Comparison of ENCODE assay signal across 9 cellular contexts in genomic region chr6:11921017-11921438, GRCh38.
DNase-seq lines count a peak whose midpoint lies in the region; ATAC-seq, FAIRE-seq and TF ChIP-seq lines count a peak whose summit lies in the region.
"Had no signal": no experiment of that assay in that cellular context is flagged by ENCODE, and none has a peak within 500 bp of the region (broad histone marks: within the 10 kb centered on the region; RNA-seq: fewer than 3 reads in every experiment).

No MANE protein-coding gene starts in this region.

- H3K9me3 ChIP-seq in HepG2 (ENCODE audit: low read length) (no peaks in the 10 kb centered on the region), testis (no peaks in the 10 kb centered on the region)

- H3K4me2 ChIP-seq in HepG2 (ENCODE audit: low read depth, low read length): no peak overlapping the region

- H3K27me3 ChIP-seq in HepG2 (ENCODE audit: control insufficient read depth in 1 of 2, insufficient read depth in 2 of 2, low read length in 2 of 2): no peaks in the 10 kb centered on the region; a peak in 1 of 5 replicates
- H3K27me3 ChIP-seq in testis: no peaks in the 10 kb centered on the region

- no peaks in the 10 kb centered on the region for H3K9me3 Mint-ChIP-seq in type B pancreatic cell

- H3K9ac ChIP-seq in HepG2 (ENCODE audit: insufficient read depth, low read depth, low read length): no peak overlapping the region

- POLR2A ChIA-PET in HepG2 (lab: Yijun Ruan, JAX): no interaction called here

- CTCF ChIA-PET in HepG2 (lab: Yijun Ruan, JAX; ENCODE audit: low intra/inter-chr PET ratio, low total read pairs): no interaction called here

- peak overlapping the region; percentile 46 for H3K27ac Mint-ChIP-seq in type B pancreatic cell

- H3K36me3 ChIP-seq in HepG2 (replicated peaks in 1 of 2; ENCODE audit: control insufficient read depth in 1 of 2, insufficient read depth in 2 of 2, low read length in 2 of 2) (no peaks in the 10 kb centered on the region), testis (ENCODE audit: low read depth, missing control alignments) (no peaks in the 10 kb centered on the region)

- TF ChIP-seq CTCF in HepG2 (CRISPR knock-in tag; IDR thresholded peaks at IDR 0.05) (no peak), type B pancreatic cell (conservative IDR thresholded peaks at IDR 0.05) (no peak), testis (IDR thresholded peaks at IDR 0.05) (no peak)

- FAIRE-seq in HepG2 (lab: Jason Lieb, UNC): no peak

- no peaks in the 10 kb centered on the region for H3K27me3 Mint-ChIP-seq in type B pancreatic cell

- H3K4me1 ChIP-seq in HepG2 (ENCODE audit: insufficient read depth, low read length) (no peaks in the 10 kb centered on the region), testis (no peaks in the 10 kb centered on the region)

- H3K36me3 Mint-ChIP-seq in type B pancreatic cell: no peaks in the 10 kb centered on the region

- H3K4me3 Mint-ChIP-seq in type B pancreatic cell: no peak overlapping the region

- no peak for TF ChIP-seq RAD21 in HepG2 (CRISPR knock-in tag; IDR thresholded peaks at IDR 0.05)

- no peaks in the 10 kb centered on the region for H4K20me1 ChIP-seq in HepG2 (ENCODE audit: insufficient read depth, low read length)

- TF ChIP-seq POLR2A in HepG2 (IDR thresholded peaks at IDR 0.05; ENCODE audit: insufficient read depth in 1 of 2, low read depth in 2 of 2, low read length in 2 of 2) (no peak), testis (IDR thresholded peaks at IDR 0.05) (no peak)

- 0% methylated on average over 1 of the region's 5 CpGs for WGBS in HepG2 (ENCODE audit: low lambda C conversion rate)
- WGBS in testis, 2 donors: 74 to 75% methylated on average over 5 of the region's 5 CpGs

- H3K4me3 ChIP-seq in HepG2 (replicated peaks in 1 of 3; ENCODE audit: insufficient read depth in 1 of 3, low read depth in 2 of 3, low read length in 3 of 3): no peak overlapping the region
- H3K4me3 ChIP-seq in testis: no peak overlapping the region

- no TSS peak for BruUV-seq in HepG2 (replicated peaks; lab: Mats Ljungman, UMichigan)

- no peaks in the 10 kb centered on the region for H3K79me2 ChIP-seq in HepG2 (ENCODE audit: insufficient read depth, low read length)

- intact Hi-C loops in HepG2 (cut with micrococcal nuclease; ENCODE audit: unreplicated experiment) (no loop called here), testis (cut with DNase I; ENCODE audit: low total_unique reads) (no loop called here)

- H2AFZ ChIP-seq in HepG2 (ENCODE audit: low read length): no peak overlapping the region

- DNase-seq in HT-29 (ENCODE audit: low spot score) (peak; percentile 9), cerebellar cortex (ENCODE audit: low spot score) (peak; percentile 16), HepG2 (ENCODE audit: low spot score) (no peak), type B pancreatic cell (ENCODE audit: extremely low spot score, unreplicated experiment) (no peak), NOMO-1 treated with DMSO at 0.1 percent for 48 hours (lab: John Stamatoyannopoulos, UW; ENCODE audit: unreplicated experiment) (no peak), testis (no peak)
- DNase-seq: NCI-H1694 treated with DMSO at 0.1 percent for 48 hours had no signal

- ATAC-seq in HepG2 (peak; percentile 56; the same call in 2 of the 3 replicates), GM21360 (IDR thresholded peaks at IDR 0.05; ENCODE audit: unreplicated experiment) (no peak), GM18520 (IDR thresholded peaks at IDR 0.05; ENCODE audit: unreplicated experiment) (no peak)

- H3K27ac ChIP-seq in HepG2 (ENCODE audit: extremely low read length, insufficient read depth, low read length) (no peak overlapping the region), testis (no peak overlapping the region)

- in situ Hi-C loops in HepG2 (cut with HindIII; ENCODE audit: extremely low pct_ligation_motif_present, low pct_unique_long_range_greater_than_20kb): no loop called here

- TF ChIP-seq EP300 in HepG2 (IDR thresholded peaks at IDR 0.05; ENCODE audit: low read depth in 2 of 2, low read length in 2 of 2) (no peak), HepG2 (CRISPR knock-in tag; IDR thresholded peaks at IDR 0.05; ENCODE audit: borderline replicate concordance) (no peak)

- peaks cover 19% of the 10 kb centered on the region for H3K4me1 Mint-ChIP-seq in type B pancreatic cell (ENCODE audit: unreplicated experiment)

TF ChIP-seq in HepG2, 621 proteins besides CTCF, POLR2A, EP300 and RAD21:
- TF ChIP-seq PBX2 (CRISPR knock-in tag; IDR thresholded peaks at IDR 0.05): no peak
- no peak for TF ChIP-seq NFKBIZ (CRISPR knock-in tag; IDR thresholded peaks at IDR 0.05)
- no peak for TF ChIP-seq CBX5 (CRISPR knock-in tag; IDR thresholded peaks at IDR 0.05; ENCODE audit: borderline replicate concordance)
- TF ChIP-seq ELF1 (CRISPR knock-in tag; IDR thresholded peaks at IDR 0.05): no peak
- TF ChIP-seq CEBPZ (IDR thresholded peaks at IDR 0.05; ENCODE audit: low read length): no peak
- TF ChIP-seq, protein P1, sequence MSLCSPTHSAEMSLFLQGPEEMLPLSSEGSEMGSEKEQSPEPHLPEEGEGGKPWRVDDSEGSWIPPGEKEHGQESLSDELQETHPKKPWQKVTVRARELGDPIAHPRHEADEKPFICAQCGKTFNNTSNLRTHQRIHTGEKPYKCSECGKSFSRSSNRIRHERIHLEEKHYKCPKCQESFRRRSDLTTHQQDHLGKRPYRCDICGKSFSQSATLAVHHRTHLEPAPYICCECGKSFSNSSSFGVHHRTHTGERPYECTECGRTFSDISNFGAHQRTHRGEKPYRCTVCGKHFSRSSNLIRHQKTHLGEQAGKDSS (CRISPR knock-in tag; IDR thresholded peaks at IDR 0.05; ENCODE audit: borderline replicate concordance, low read depth): no peak
- TF ChIP-seq ZNF564 (CRISPR knock-in tag; IDR thresholded peaks at IDR 0.05): no peak
- no peak for TF ChIP-seq MZF1 (CRISPR knock-in tag; IDR thresholded peaks at IDR 0.05; ENCODE audit: borderline replicate concordance)
- no peak for TF ChIP-seq ZBTB7A (CRISPR knock-in tag; IDR thresholded peaks at IDR 0.05)
- TF ChIP-seq ZSCAN9 (CRISPR knock-in tag; IDR thresholded peaks at IDR 0.05; ENCODE audit: borderline replicate concordance): no peak
- no peak for TF ChIP-seq MAF1 (CRISPR knock-in tag; IDR thresholded peaks at IDR 0.05; ENCODE audit: borderline replicate concordance)

Comparison
In these comparisons a context has a peak if more than half of its experiments do, and no peak if none do; other contexts are left out.
1. DNase-seq: peak in HT-29 (single experiment) and cerebellar cortex (single experiment); none in HepG2 (single experiment), type B pancreatic cell (single experiment), NOMO-1 treated with DMSO at 0.1 percent for 48 hours (single experiment) and testis (single experiment).